In the genomic region with DNA sequence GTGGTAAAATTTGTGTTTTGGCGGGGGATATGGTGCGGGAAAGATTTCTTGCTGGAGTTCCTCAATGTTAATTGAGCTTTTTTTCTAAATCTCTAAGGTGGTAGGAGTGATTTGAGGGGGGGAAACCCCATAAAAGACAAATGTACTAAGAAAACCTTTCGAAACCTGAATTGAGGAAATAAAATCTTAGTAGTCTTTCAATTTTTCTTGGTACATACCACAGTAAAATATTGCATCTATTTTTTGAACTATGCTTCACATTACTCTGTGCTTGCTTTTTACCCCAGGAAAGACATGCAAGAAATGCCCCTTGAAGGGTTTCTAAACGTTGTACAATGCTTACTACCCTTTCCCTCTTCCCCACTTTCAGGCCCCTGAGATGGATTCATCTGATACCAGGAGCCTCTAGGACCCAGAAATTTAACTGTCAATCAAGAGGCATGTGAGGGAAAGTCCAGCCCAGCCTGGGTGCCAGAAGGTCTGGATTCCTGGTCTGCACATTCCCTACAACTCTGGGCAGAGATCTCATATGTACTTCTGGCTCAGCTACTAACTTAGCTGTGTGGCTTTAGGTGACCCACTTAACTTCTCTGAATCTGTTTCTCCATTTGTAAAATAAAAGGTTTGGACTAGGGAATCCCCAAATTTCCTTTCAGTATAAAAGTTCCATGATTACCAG, we compare ENCODE assay signal across 8 cellular contexts. TPM values are rescaled to one million over a fixed set of nuclear protein-coding genes. Genes with fewer than 3 reads are reported as not detected.
A peak's percentile ranks its signal among the peaks of the same experiment; 100 is the strongest.
DNase-seq lines count a peak whose midpoint lies in the region; ATAC-seq and TF ChIP-seq lines count a peak whose summit lies in the region.

No MANE protein-coding gene starts in this region.

- H3K27me3 Mint-ChIP-seq in CD8-positive, alpha-beta memory T cell = peaks cover 0 to 1% of the 10 kb centered on the region in 2 donors
- no peaks in the 10 kb centered on the region for H3K27me3 Mint-ChIP-seq in activated naive CD8-positive, alpha-beta T cell treated with anti-CD3 and anti-CD28 coated beads, Interleukin-2, amount 10 ng/mL, durations not matched to agents 7 days and 5 days
- no peaks in the 10 kb centered on the region for H3K27me3 Mint-ChIP-seq in naive thymus-derived CD4-positive, alpha-beta T cell

- H3K27me3 ChIP-seq in CD8-positive, alpha-beta memory T cell (ENCODE audit: insufficient read depth, low read length, poor library complexity, severe bottlenecking) = no peaks in the 10 kb centered on the region
- no peaks in the 10 kb centered on the region for H3K27me3 ChIP-seq in naive thymus-derived CD4-positive, alpha-beta T cell (ENCODE audit: control insufficient read depth in 2 of 2, insufficient read depth in 2 of 2, low read length in 2 of 2)
- no peaks in the 10 kb centered on the region for H3K27me3 ChIP-seq in H7 (ENCODE audit: control insufficient read depth, insufficient read depth, low read length)

- CTCF ChIA-PET in CD8-positive, alpha-beta memory T cell (lab: Charles Lee) = interaction anchor here (0.9 to 1.3 kb wide), 2 partner anchors 14 to 120 kb away, joined by 3 to 4 read pairs; no protein-coding TSS in a partner anchor
- CTCF ChIA-PET in HEK293 (lab: Yijun Ruan, JAX) = no interaction called here
- CTCF ChIA-PET in naive thymus-derived CD4-positive, alpha-beta T cell (lab: Charles Lee) = no interaction called here

- TF ChIP-seq CTCF in HEK293 (tag by site-specific recombination; IDR thresholded peaks at IDR 0.05) = no peak

- intact Hi-C loops in naive thymus-derived CD4-positive, alpha-beta T cell (cut with micrococcal nuclease) = loop anchor here (2.0 to 10.0 kb wide), 8 partner anchors 31 to 941 kb away; a partner anchor contains a TSS

- H3K9me3 Mint-ChIP-seq in CD8-positive, alpha-beta memory T cell = no peaks in the 10 kb centered on the region
- no peaks in the 10 kb centered on the region for H3K9me3 Mint-ChIP-seq in activated naive CD8-positive, alpha-beta T cell treated with anti-CD3 and anti-CD28 coated beads, Interleukin-2, amount 10 ng/mL, durations not matched to agents 7 days and 5 days
- H3K9me3 Mint-ChIP-seq in naive thymus-derived CD4-positive, alpha-beta T cell = peaks cover 0 to 5% (median 0%) of the 10 kb centered on the region in 11 donors

- H3K9me3 ChIP-seq in CD8-positive, alpha-beta memory T cell (ENCODE audit: low read length) = no peaks in the 10 kb centered on the region
- no peaks in the 10 kb centered on the region for H3K9me3 ChIP-seq in HEK293 (ENCODE audit: control insufficient read depth, insufficient read depth, low read depth, low read length)
- H3K9me3 ChIP-seq in naive thymus-derived CD4-positive, alpha-beta T cell (ENCODE audit: control insufficient read depth in 2 of 3, low read length in 3 of 3) = no peaks in the 10 kb centered on the region

- peak in 1 of 5 donors; percentile 58 for DNase-seq in CD8-positive, alpha-beta memory T cell
- DNase-seq in activated naive CD8-positive, alpha-beta T cell treated with anti-CD3 and anti-CD28 coated beads, Interleukin-2, amount 10 ng/mL, durations not matched to agents 7 days and 5 days = no peak
- peak in 2 of 9 donors; percentile 36 to 50 for DNase-seq in naive thymus-derived CD4-positive, alpha-beta T cell
- DNase-seq in H7 = no peak
- no peak for DNase-seq in DMS114 treated with DMSO at 0.1 percent for 48 hours (lab: John Stamatoyannopoulos, UW; ENCODE audit: unreplicated experiment)
- DNase-seq in left lobe of liver (ENCODE audit: low spot score) = no peak
- no peak for DNase-seq in stimulated activated CD4-positive, alpha-beta T cell treated with anti-CD3 and anti-CD28 coated beads, Interleukin-4, amount 100 ng/mL, for 1 hour

- H3K27ac Mint-ChIP-seq in CD8-positive, alpha-beta memory T cell = peak overlapping the region; percentile 97 to 100 (median 98)
- peak overlapping the region; percentile 97 for H3K27ac Mint-ChIP-seq in activated naive CD8-positive, alpha-beta T cell treated with anti-CD3 and anti-CD28 coated beads, Interleukin-2, amount 10 ng/mL, durations not matched to agents 7 days and 5 days
- peak overlapping the region; percentile 92 to 100 (median 99) for H3K27ac Mint-ChIP-seq in naive thymus-derived CD4-positive, alpha-beta T cell

- H3K4me1 ChIP-seq in CD8-positive, alpha-beta memory T cell (ENCODE audit: insufficient read depth, low read length) = peaks cover 98% of the 10 kb centered on the region
- peaks cover 19% of the 10 kb centered on the region for H3K4me1 ChIP-seq in HEK293 (ENCODE audit: control insufficient read depth, insufficient read depth, low read length)
- H3K4me1 ChIP-seq in naive thymus-derived CD4-positive, alpha-beta T cell (ENCODE audit: control insufficient read depth in 2 of 2, insufficient read depth in 2 of 2, low read length in 2 of 2) = peaks cover 97 to 98% of the 10 kb centered on the region in 2 donors

- peak overlapping the region; percentile 47 for H3K4me3 ChIP-seq in CD8-positive, alpha-beta memory T cell (ENCODE audit: low read length)
- H3K4me3 ChIP-seq in HEK293 (ENCODE audit: low read depth, low read length) (no peak overlapping the region), H7 (ENCODE audit: insufficient read depth, low read depth, low read length) (no peak overlapping the region)
- peak overlapping the region; percentile 46 for H3K4me3 ChIP-seq in naive thymus-derived CD4-positive, alpha-beta T cell (ENCODE audit: low read length)

- peak overlapping the region; percentile 80 for H3K27ac ChIP-seq in CD8-positive, alpha-beta memory T cell (ENCODE audit: low read depth, low read length)
- no peak overlapping the region for H3K27ac ChIP-seq in HEK293 (ENCODE audit: extremely low read depth, low read depth, low read length)
- H3K27ac ChIP-seq in naive thymus-derived CD4-positive, alpha-beta T cell (ENCODE audit: low read depth, low read length) = peak overlapping the region; percentile 100

- no peaks in the 10 kb centered on the region for H3K36me3 ChIP-seq in CD8-positive, alpha-beta memory T cell (ENCODE audit: insufficient read depth, low read length)
- H3K36me3 ChIP-seq in HEK293 (ENCODE audit: control insufficient read depth in 2 of 2, insufficient read depth in 1 of 2, low read length in 2 of 2) (no peaks in the 10 kb centered on the region), H7 (replicated peaks; ENCODE audit: control insufficient read depth, insufficient read depth, low read length) (no peaks in the 10 kb centered on the region)
- no peaks in the 10 kb centered on the region for H3K36me3 ChIP-seq in naive thymus-derived CD4-positive, alpha-beta T cell (ENCODE audit: control insufficient read depth in 2 of 3, insufficient read depth in 3 of 3, low read length in 3 of 3)

- peaks cover 2 to 4% (median 2%) of the 10 kb centered on the region in 3 donors for H3K36me3 Mint-ChIP-seq in CD8-positive, alpha-beta memory T cell
- H3K36me3 Mint-ChIP-seq in activated naive CD8-positive, alpha-beta T cell treated with anti-CD3 and anti-CD28 coated beads, Interleukin-2, amount 10 ng/mL, durations not matched to agents 7 days and 5 days = peaks cover 7% of the 10 kb centered on the region
- H3K36me3 Mint-ChIP-seq in naive thymus-derived CD4-positive, alpha-beta T cell = peaks cover 0 to 19% (median 4%) of the 10 kb centered on the region in 5 donors

- ATAC-seq in activated naive CD8-positive, alpha-beta T cell treated with anti-CD3 and anti-CD28 coated beads, Interleukin-2, amount 10 ng/mL, durations not matched to agents 7 days and 5 days (ENCODE audit: low read depth) = no peak
- no peak for ATAC-seq in naive thymus-derived CD4-positive, alpha-beta T cell
- ATAC-seq in left lobe of liver = no peak

- peaks cover 98 to 100% (median 100%) of the 10 kb centered on the region in 3 donors for H3K4me1 Mint-ChIP-seq in CD8-positive, alpha-beta memory T cell
- peaks cover 88% of the 10 kb centered on the region for H3K4me1 Mint-ChIP-seq in activated naive CD8-positive, alpha-beta T cell treated with anti-CD3 and anti-CD28 coated beads, Interleukin-2, amount 10 ng/mL, durations not matched to agents 7 days and 5 days
- H3K4me1 Mint-ChIP-seq in naive thymus-derived CD4-positive, alpha-beta T cell = peaks cover 80 to 100% (median 98%) of the 10 kb centered on the region in 7 donors

- POLR2A ChIA-PET in CD8-positive, alpha-beta memory T cell (lab: Charles Lee) = interaction anchor here (2.2 kb wide), 1 partner anchor 14 kb away, joined by 7 read pairs; no protein-coding TSS in a partner anchor
- POLR2A ChIA-PET in HEK293 (lab: Yijun Ruan, JAX) = interaction anchor here (0.7 to 1.0 kb wide), 2 partner anchors 51 to 92 kb away, joined by 3 to 6 read pairs; no protein-coding TSS in a partner anchor
- POLR2A ChIA-PET in activated naive CD8-positive, alpha-beta T cell treated with anti-CD3 and anti-CD28 coated beads, Interleukin-2, amount 10 ng/mL, durations not matched to agents 7 days and 5 days (lab: Charles Lee) = interaction anchor here (2.0 to 3.2 kb wide), 4 partner anchors 8 to 62 kb away, joined by 6 to 22 read pairs (median 11); a partner anchor contains a TSS
- POLR2A ChIA-PET in naive thymus-derived CD4-positive, alpha-beta T cell (lab: Charles Lee) = interaction anchor here (0.6 to 4.6 kb wide), 12 partner anchors 8 to 784 kb away, joined by 3 to 46 read pairs (median 12); a partner anchor contains a TSS

- peak overlapping the region; percentile 57 to 91 (median 78) for H3K4me3 Mint-ChIP-seq in CD8-positive, alpha-beta memory T cell
- peak overlapping the region; percentile 83 for H3K4me3 Mint-ChIP-seq in activated naive CD8-positive, alpha-beta T cell treated with anti-CD3 and anti-CD28 coated beads, Interleukin-2, amount 10 ng/mL, durations not matched to agents 7 days and 5 days
- peak overlapping the region; percentile 27 to 88 (median 76) for H3K4me3 Mint-ChIP-seq in naive thymus-derived CD4-positive, alpha-beta T cell

RNA-seq across cellular contexts. Expression of a gene that starts 5.8 kb away (rescaled TPM):
- total RNA-seq in CD8-positive, alpha-beta memory T cell = 10 to 100 TPM; 88.4 to 96.1 TPM
- polyA plus RNA-seq in CD8-positive, alpha-beta memory T cell = 540 TPM
- total RNA-seq in activated naive CD8-positive, alpha-beta T cell treated with anti-CD3 and anti-CD28 coated beads, Interleukin-2, amount 10 ng/mL, durations not matched to agents 7 days and 5 days = 100 to 1,000 TPM; 236 to 237 TPM
- total RNA-seq in naive thymus-derived CD4-positive, alpha-beta T cell = 100 to 1,000 TPM in 4 of 5 experiments, 10 to 100 TPM in 1; 93.7 to 283 (median 223) TPM
- polyA plus RNA-seq in naive thymus-derived CD4-positive, alpha-beta T cell = 100 to 1,000 TPM; 253 to 295 TPM
- 9.0 and 17.4 TPM in 2 replicates for total RNA-seq in H7 (2014; rRNA removed; shearing (Covaris generic))
- 30.3 TPM for total RNA-seq in left lobe of liver

RNA-seq across cellular contexts. Expression of a gene that starts 53.0 kb away (rescaled TPM):
- total RNA-seq in CD8-positive, alpha-beta memory T cell = 10 to 100 TPM; 36.4 to 41.1 TPM
- polyA plus RNA-seq in CD8-positive, alpha-beta memory T cell = 34.9 TPM
- 10 to 100 TPM; 33.0 to 33.8 TPM for total RNA-seq in activated naive CD8-positive, alpha-beta T cell treated with anti-CD3 and anti-CD28 coated beads, Interleukin-2, amount 10 ng/mL, durations not matched to agents 7 days and 5 days
- 10 to 100 TPM; 22.2 to 64.2 (median 44.6) TPM for total RNA-seq in naive thymus-derived CD4-positive, alpha-beta T cell
- polyA plus RNA-seq in naive thymus-derived CD4-positive, alpha-beta T cell = 10 to 100 TPM; 31.5 to 32.5 TPM
- 15.9 and 24.1 TPM in 2 replicates for total RNA-seq in H7 (2014; rRNA removed; shearing (Covaris generic))
- 11.1 TPM for total RNA-seq in left lobe of liver

RNA-seq across cellular contexts. Expression of a gene that starts 53.5 kb away (rescaled TPM):
- 10 to 100 TPM; 57.4 to 63.1 TPM for total RNA-seq in CD8-positive, alpha-beta memory T cell
- 57.5 TPM for polyA plus RNA-seq in CD8-positive, alpha-beta memory T cell
- 10 to 100 TPM; 49.8 to 56.2 TPM for total RNA-seq in activated naive CD8-positive, alpha-beta T cell treated with anti-CD3 and anti-CD28 coated beads, Interleukin-2, amount 10 ng/mL, durations not matched to agents 7 days and 5 days
- total RNA-seq in naive thymus-derived CD4-positive, alpha-beta T cell = 10 to 100 TPM; 48.2 to 71.7 (median 60.6) TPM
- 10 to 100 TPM; 51.6 to 60.2 TPM for polyA plus RNA-seq in naive thymus-derived CD4-positive, alpha-beta T cell
- total RNA-seq in H7 (2014; rRNA removed; shearing (Covaris generic)) = 17.5 and 19.3 TPM in 2 replicates
- total RNA-seq in left lobe of liver = 20.3 TPM

Comparison
In these comparisons a context has a peak if more than half of its experiments do, and no peak if none do; other contexts are left out.
1. H3K4me3 ChIP-seq: peak in CD8-positive, alpha-beta memory T cell (single experiment) and naive thymus-derived CD4-positive, alpha-beta T cell (single experiment); none in HEK293 (single experiment) and H7 (single experiment).
2. Peak in every context shown above with its lines, with median percentiles within 50 percentile points of each other: H3K27ac Mint-ChIP-seq and H3K4me3 Mint-ChIP-seq.